10 cellular contexts compared by ENCODE assay signal in genomic region chr18:37476182-37476581, GRCh38.
A peak's percentile ranks its signal among the peaks of the same experiment; 100 is the strongest.
DNase-seq lines count a peak whose midpoint lies in the region; ATAC-seq and TF ChIP-seq lines count a peak whose summit lies in the region.
"Had no signal": no experiment of that assay in that cellular context is flagged by ENCODE, and none has a peak within 500 bp of the region (broad histone marks: within the 10 kb centered on the region; RNA-seq: fewer than 3 reads in every experiment).

No MANE protein-coding gene starts in this region.

- peaks cover 10% of the 10 kb centered on the region for H3K4me1 Mint-ChIP-seq in neural progenitor cell
- H3K4me1 Mint-ChIP-seq: IgD-negative memory B cell had no signal

- CTCF ChIA-PET in GM10248 (lab: Yijun Ruan, JAX), result interaction anchor here (1.0 to 2.4 kb wide), 3 partner anchors 9 to 90 kb away, joined by 3 to 7 read pairs (median 4); no protein-coding TSS in a partner anchor
- CTCF ChIA-PET in mammary epithelial cell (lab: Charles Lee; ENCODE audit: low non-redundant PET), result no interaction called here

- 45% methylated on average over 6 of the region's 6 CpGs for WGBS in mammary epithelial cell (ENCODE audit: low coverage, missing lambda C conversion rate)

- peaks cover 10% of the 10 kb centered on the region for H3K27me3 Mint-ChIP-seq in neural progenitor cell (ENCODE audit: insufficient read depth, low read depth)

- H3K4me2 ChIP-seq in mammary epithelial cell (ENCODE audit: insufficient read depth, low read depth, low read length), result no peak overlapping the region
- H3K4me2 ChIP-seq in neural progenitor cell, result no peak overlapping the region

- no peaks in the 10 kb centered on the region for H3F3A ChIP-seq in neural progenitor cell (ENCODE audit: low read depth)

- intact Hi-C loops in mammary epithelial cell (cut with micrococcal nuclease), result loop anchor here (1.0 kb wide), 3 partner anchors 32 to 534 kb away; no protein-coding TSS in a partner anchor

- H2AFZ ChIP-seq in mammary epithelial cell (ENCODE audit: low read depth, low read length) (no peak overlapping the region), neural progenitor cell (replicated peaks) (no peak overlapping the region)

- TF ChIP-seq CTCF in AG09319 (IDR thresholded peaks at IDR 0.05; ENCODE audit: low read depth, low read length), result peak; percentile 65
- peak; percentile 51 for TF ChIP-seq CTCF in GM10248 (IDR thresholded peaks at IDR 0.05; ENCODE audit: control extremely low read depth, extremely low read depth, low read depth, missing control alignments)
- TF ChIP-seq CTCF in mammary epithelial cell (conservative IDR thresholded peaks at IDR 0.05 in 1 of 2, IDR thresholded peaks at IDR 0.05 in 1 of 2; ENCODE audit: extremely low read depth in 1 of 2, insufficient read depth in 1 of 2, low read depth in 1 of 2, low read length in 2 of 2), result peak; percentile 31 to 61
- peak; percentile 87 for TF ChIP-seq CTCF in neural progenitor cell (IDR thresholded peaks at IDR 0.05)

- H3K27ac ChIP-seq in mammary epithelial cell (ENCODE audit: insufficient read depth, low read depth, low read length), result no peak overlapping the region
- H3K27ac ChIP-seq in neural progenitor cell, result no peak overlapping the region
- H3K27ac ChIP-seq: epithelial cell of prostate had no signal

- DNase-seq in AG09319 (ENCODE audit: extremely low read depth, low read depth), result no peak
- peak; percentile 59 for DNase-seq in GM10248 (ENCODE audit: extremely low spot score)
- DNase-seq in NAMALWA (ENCODE audit: low spot score), result peak; percentile 64
- peak; percentile 9 for DNase-seq in mammary epithelial cell
- DNase-seq in neural progenitor cell (ENCODE audit: low spot score), result peak; percentile 73
- DNase-seq in activated naive CD4-positive, alpha-beta T cell (lab: John Stamatoyannopoulos, UW), result no peak
- DNase-seq in stimulated activated CD4-positive, alpha-beta T cell treated with anti-CD3 and anti-CD28 coated beads, Interleukin-4, amount 100 ng/mL, for 24 hours, result no peak

- H3K27ac Mint-ChIP-seq in neural progenitor cell, result no peak overlapping the region
- H3K27ac Mint-ChIP-seq: IgD-negative memory B cell had no signal

- dilution Hi-C loops in mammary epithelial cell (cut with HindIII; ENCODE audit: low sequenced_read_pairs), result loop anchor here (25.0 kb wide), 1 partner anchor 514 kb away; no protein-coding TSS in a partner anchor

- no peaks in the 10 kb centered on the region for H3K79me2 ChIP-seq in mammary epithelial cell (ENCODE audit: insufficient read depth, low read length)
- H3K79me2 ChIP-seq in neural progenitor cell (ENCODE audit: low read depth), result no peaks in the 10 kb centered on the region

- H4K20me1 ChIP-seq in mammary epithelial cell (ENCODE audit: insufficient read depth, low read length), result no peaks in the 10 kb centered on the region
- no peaks in the 10 kb centered on the region for H4K20me1 ChIP-seq in neural progenitor cell (ENCODE audit: low read depth)

- no peaks in the 10 kb centered on the region for H3K9me3 ChIP-seq in mammary epithelial cell (replicated peaks; ENCODE audit: insufficient read depth, low read length)
- H3K9me3 ChIP-seq in neural progenitor cell (ENCODE audit: low read depth), result no peaks in the 10 kb centered on the region

- no peak overlapping the region for H3K9ac ChIP-seq in mammary epithelial cell (ENCODE audit: insufficient read depth, low read length)
- H3K9ac ChIP-seq in neural progenitor cell, result no peak overlapping the region

- no peaks in the 10 kb centered on the region for H3K9me3 Mint-ChIP-seq in neural progenitor cell

- no peaks in the 10 kb centered on the region for H3K36me3 ChIP-seq in mammary epithelial cell (ENCODE audit: insufficient read depth, low read length)
- H3K36me3 ChIP-seq in neural progenitor cell, result no peaks in the 10 kb centered on the region

- POLR2A ChIA-PET in GM10248 (lab: Yijun Ruan, JAX), result no interaction called here

- in situ Hi-C loops in mammary epithelial cell (cut with MboI; ENCODE audit: low sequenced_read_pairs in 2 of 2), result no loop called here

- BruUV-seq in mammary epithelial cell (replicated peaks; lab: Mats Ljungman, UMichigan), result no TSS peak

- no peaks in the 10 kb centered on the region for H3K4me1 ChIP-seq in mammary epithelial cell (ENCODE audit: insufficient read depth, low read length)
- H3K4me1 ChIP-seq in neural progenitor cell, result no peaks in the 10 kb centered on the region

- no peak for ATAC-seq in HG03342 (IDR thresholded peaks at IDR 0.05; ENCODE audit: unreplicated experiment)

- peak overlapping the region; percentile 14 for H3K4me3 Mint-ChIP-seq in neural progenitor cell

- no peaks in the 10 kb centered on the region for H3K27me3 ChIP-seq in mammary epithelial cell (ENCODE audit: insufficient read depth, low read length)
- no peaks in the 10 kb centered on the region for H3K27me3 ChIP-seq in neural progenitor cell

- H3K36me3 Mint-ChIP-seq in neural progenitor cell, result no peaks in the 10 kb centered on the region
- H3K36me3 Mint-ChIP-seq: IgD-negative memory B cell had no signal

- H3K4me3 ChIP-seq in mammary epithelial cell (replicated peaks in 1 of 3; ENCODE audit: insufficient read depth in 1 of 3, low read depth in 2 of 3, low read length in 3 of 3) (no peak overlapping the region), neural progenitor cell (no peak overlapping the region)

Comparison
In these comparisons a context has a peak if more than half of its experiments do, and no peak if none do; other contexts are left out.
1. DNase-seq: peak in GM10248 (single experiment), NAMALWA (single experiment), mammary epithelial cell (single experiment) and neural progenitor cell (single experiment); none in AG09319 (single experiment), activated naive CD4-positive, alpha-beta T cell (0 of 4) and stimulated activated CD4-positive, alpha-beta T cell treated with anti-CD3 and anti-CD28 coated beads, Interleukin-4, amount 100 ng/mL, for 24 hours (single experiment).
2. Peak in every context shown above with its lines, with median percentiles within 50 percentile points of each other: CTCF ChIP-seq.